ENCODE assay signal across 19 cellular contexts in the genomic region with DNA sequence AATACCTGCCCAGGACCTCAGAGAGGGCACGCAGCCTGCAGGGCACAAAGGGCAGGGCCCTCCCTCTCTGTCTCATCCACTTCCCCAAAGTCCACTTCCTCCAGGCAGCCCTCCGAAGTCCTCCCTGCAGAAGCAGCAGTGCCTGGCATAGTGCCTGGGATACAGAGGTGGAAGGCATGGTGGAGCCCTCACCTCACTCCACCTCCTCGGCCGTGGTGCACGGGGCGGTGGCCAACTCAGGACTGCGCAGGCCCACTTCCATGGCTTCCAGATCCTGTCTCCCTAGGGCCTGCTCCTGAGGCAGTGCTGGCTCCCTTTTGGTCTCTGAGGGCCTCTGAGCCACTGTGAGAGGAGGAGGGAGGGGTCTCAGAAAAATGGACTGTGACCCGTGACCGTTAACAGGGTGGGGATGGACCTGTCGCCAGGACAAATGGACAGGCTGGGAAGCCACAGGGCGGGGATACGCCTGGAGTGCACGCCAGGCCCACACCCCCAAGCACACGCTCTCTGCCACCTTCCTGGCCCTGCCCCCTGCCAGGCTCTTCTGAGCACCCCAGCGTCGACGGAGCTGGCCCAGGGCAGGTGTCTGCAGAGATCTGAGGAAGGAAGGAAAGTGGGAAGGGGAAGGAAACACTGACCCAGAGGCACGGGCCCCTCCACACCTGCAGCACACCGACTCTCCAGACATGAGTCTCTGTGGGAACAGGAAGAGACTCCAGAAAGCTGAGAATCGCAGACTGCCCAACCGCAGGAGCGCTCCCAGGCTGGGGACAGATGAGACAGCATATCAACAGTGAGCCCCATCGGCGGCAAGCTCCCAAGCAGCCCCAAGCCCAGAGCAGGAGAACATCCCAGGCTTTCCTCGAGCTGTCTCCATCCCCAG. TPM values are rescaled to one million over a fixed set of nuclear protein-coding genes. Genes with fewer than 3 reads are reported as not detected.
DNase-seq lines count a peak whose midpoint lies in the region; ATAC-seq, FAIRE-seq and TF ChIP-seq lines count a peak whose summit lies in the region.
"Had no signal": no experiment of that assay in that cellular context is flagged by ENCODE, and none has a peak within 500 bp of the region (broad histone marks: within the 10 kb centered on the region; RNA-seq: fewer than 3 reads in every experiment).

No MANE protein-coding gene starts in this region.

- TF ChIP-seq CTCF in Caco-2 (IDR thresholded peaks at IDR 0.05; ENCODE audit: insufficient read depth in 1 of 2, low read depth in 1 of 2, low read length in 1 of 2, severe bottlenecking in 1 of 2, unreplicated experiment in 1 of 2) (no peak), Panc1 (IDR thresholded peaks at IDR 0.05) (no peak), left ventricle myocardium inferior (IDR thresholded peaks at IDR 0.05; ENCODE audit: borderline replicate concordance) (no peak), progenitor cell of endocrine pancreas (IDR thresholded peaks at IDR 0.05; ENCODE audit: unreplicated experiment) (no peak)

- H3K4me3 ChIP-seq in Caco-2 (ENCODE audit: low read depth, low read length) = no peak overlapping the region
- H3K4me3 ChIP-seq in Panc1 (ENCODE audit: low read depth in 2 of 2, low read length in 2 of 2) = no peak overlapping the region
- peak overlapping the region; percentile 64 for H3K4me3 ChIP-seq in left ventricle myocardium inferior
- H3K4me3 ChIP-seq: pancreas, thoracic aorta had no signal

- H3K27ac Mint-ChIP-seq in Caco-2 (ENCODE audit: unreplicated experiment) (peak overlapping the region; percentile 48), progenitor cell of endocrine pancreas (peak overlapping the region; percentile 45)
- H3K27ac Mint-ChIP-seq: activated CD4-positive, alpha-beta memory T cell treated with anti-CD3 and anti-CD28 coated beads, Interleukin-2, amount 10 ng/mL, durations not matched to agents 7 days and 5 days had no signal

- intact Hi-C loops in Caco-2 (cut with micrococcal nuclease; ENCODE audit: unreplicated experiment) = no loop called here
- intact Hi-C loops in Panc1 (cut with micrococcal nuclease; ENCODE audit: unreplicated experiment) = no loop called here
- intact Hi-C loops in left ventricle myocardium inferior (cut with micrococcal nuclease) = no loop called here

- POLR2A ChIA-PET in Caco-2 (lab: Charles Lee) (no interaction called here), Panc1 (lab: Charles Lee) (interaction anchor here (0.7 kb wide), 1 partner anchor 12 kb away, joined by 3 read pairs; no protein-coding TSS in a partner anchor)

- H3K27me3 Mint-ChIP-seq in Caco-2 (ENCODE audit: insufficient read depth, unreplicated experiment) = no peaks in the 10 kb centered on the region
- no peaks in the 10 kb centered on the region for H3K27me3 Mint-ChIP-seq in progenitor cell of endocrine pancreas
- H3K27me3 Mint-ChIP-seq: activated CD4-positive, alpha-beta memory T cell treated with anti-CD3 and anti-CD28 coated beads, Interleukin-2, amount 10 ng/mL, durations not matched to agents 7 days and 5 days had no signal

- DNase-seq in Caco-2 (no peak), Panc1 (ENCODE audit: low read depth, low spot score) (no peak), left ventricle myocardium inferior (no peak), progenitor cell of endocrine pancreas (ENCODE audit: low spot score, unreplicated experiment) (no peak), T1000 (lab: John Stamatoyannopoulos, UW) (no peak), frontal cortex (ENCODE audit: low spot score in 2 of 2) (no peak), NCI-H1694 treated with DMSO at 0.1 percent for 48 hours (lab: John Stamatoyannopoulos, UW) (no peak)
- DNase-seq: activated CD4-positive, alpha-beta memory T cell treated with anti-CD3 and anti-CD28 coated beads, Interleukin-2, amount 10 ng/mL, durations not matched to agents 7 days and 5 days; activated effector memory CD4-positive, alpha-beta T cell treated with anti-CD3 and anti-CD28 coated beads, Interleukin-2, amount 50 U/mL, for 16 hours; brain microvascular endothelial cell; effector CD8-positive, alpha-beta T cell; mesendoderm; NCI-H2081 treated with DMSO at 0.1 percent for 48 hours; NCI-H748 treated with DMSO at 0.1 percent for 48 hours had no signal

- FAIRE-seq in frontal cortex (lab: Jason Lieb, UNC) = no peak
- FAIRE-seq: GM12891, pancreas had no signal

- CTCF ChIA-PET in Caco-2 (lab: Charles Lee) (interaction anchor here (1.1 to 2.7 kb wide), 2 partner anchors 14 to 25 kb away, joined by 3 to 14 read pairs; no protein-coding TSS in a partner anchor), Panc1 (lab: Charles Lee) (interaction anchor here (0.6 kb wide), 1 partner anchor 214 kb away, joined by 3 read pairs; no protein-coding TSS in a partner anchor)

- H3K4me1 ChIP-seq in Caco-2 = no peaks in the 10 kb centered on the region
- peaks cover 36% of the 10 kb centered on the region for H3K4me1 ChIP-seq in Panc1 (ENCODE audit: control insufficient read depth, insufficient read depth, low read length)
- H3K4me1 ChIP-seq in left ventricle myocardium inferior = peaks cover 98% of the 10 kb centered on the region

- H3K36me3 Mint-ChIP-seq in Caco-2 (ENCODE audit: insufficient read depth, unreplicated experiment) (peaks cover 48% of the 10 kb centered on the region), progenitor cell of endocrine pancreas (ENCODE audit: insufficient read depth) (no peaks in the 10 kb centered on the region)

- H3K9me3 Mint-ChIP-seq in Caco-2 (ENCODE audit: unreplicated experiment) (no peaks in the 10 kb centered on the region), progenitor cell of endocrine pancreas (ENCODE audit: low read depth) (no peaks in the 10 kb centered on the region)
- H3K9me3 Mint-ChIP-seq: activated CD4-positive, alpha-beta memory T cell treated with anti-CD3 and anti-CD28 coated beads, Interleukin-2, amount 10 ng/mL, durations not matched to agents 7 days and 5 days had no signal

- H3K4me3 Mint-ChIP-seq in Caco-2 (ENCODE audit: unreplicated experiment) (no peak overlapping the region), progenitor cell of endocrine pancreas (ENCODE audit: low read depth) (no peak overlapping the region)
- H3K4me3 Mint-ChIP-seq: activated CD4-positive, alpha-beta memory T cell treated with anti-CD3 and anti-CD28 coated beads, Interleukin-2, amount 10 ng/mL, durations not matched to agents 7 days and 5 days had no signal

- H3K36me3 ChIP-seq in Caco-2 (ENCODE audit: control insufficient read depth, insufficient read depth, low read length) (no peaks in the 10 kb centered on the region), Panc1 (ENCODE audit: control insufficient read depth, insufficient read depth, low read length) (no peaks in the 10 kb centered on the region), left ventricle myocardium inferior (peaks cover 2% of the 10 kb centered on the region)
- H3K36me3 ChIP-seq: brain microvascular endothelial cell, pancreas had no signal

- H3K27me3 ChIP-seq in Caco-2 (replicated peaks; ENCODE audit: control insufficient read depth, insufficient read depth, low read length) (no peaks in the 10 kb centered on the region), Panc1 (ENCODE audit: control insufficient read depth, insufficient read depth, low read length) (no peaks in the 10 kb centered on the region), left ventricle myocardium inferior (ENCODE audit: low read depth) (no peaks in the 10 kb centered on the region)
- H3K27me3 ChIP-seq: brain microvascular endothelial cell, pancreas had no signal

- H3K9me3 ChIP-seq in Caco-2 (no peaks in the 10 kb centered on the region), Panc1 (ENCODE audit: control insufficient read depth, insufficient read depth, low read depth, low read length) (no peaks in the 10 kb centered on the region), left ventricle myocardium inferior (replicated peaks) (no peaks in the 10 kb centered on the region)
- H3K9me3 ChIP-seq: pancreas, thoracic aorta had no signal

- ATAC-seq in Panc1 (peak; percentile 25; the same call in 1 of the 2 replicates), HG03469 (IDR thresholded peaks at IDR 0.05; ENCODE audit: unreplicated experiment) (no peak)

- in situ Hi-C loops in Panc1 (cut with HindIII; ENCODE audit: low pct_unique_long_range_greater_than_20kb, low sequenced_read_pairs) = no loop called here

- BruUV-seq in Caco-2 (replicated peaks; lab: Mats Ljungman, UMichigan) (no TSS peak), Panc1 (replicated peaks; lab: Mats Ljungman, UMichigan) (no TSS peak)

- no peaks in the 10 kb centered on the region for H3K4me1 Mint-ChIP-seq in Caco-2 (ENCODE audit: low read depth, unreplicated experiment)
- no peaks in the 10 kb centered on the region for H3K4me1 Mint-ChIP-seq in progenitor cell of endocrine pancreas (ENCODE audit: low read depth)

- H3K27ac ChIP-seq in Panc1 (ENCODE audit: low read length) = no peak overlapping the region
- H3K27ac ChIP-seq in left ventricle myocardium inferior (replicated peaks) = peak overlapping the region; percentile 87
- H3K27ac ChIP-seq: brain microvascular endothelial cell, C4-2B, pancreas, thoracic aorta had no signal

RNA-seq across cellular contexts. Expression of gene REXO1, which starts 8.4 kb away (rescaled TPM):
- total RNA-seq in Caco-2 (2022) (43.0 and 46.6 TPM in 2 replicates), Panc1 (2021; ENCODE audit: unreplicated experiment) (52.1 TPM), left ventricle myocardium inferior (17.7 TPM), progenitor cell of endocrine pancreas (42.8 and 44.6 TPM in 2 replicates), frontal cortex (5.3 TPM)
- polyA plus RNA-seq in Panc1 (2012; ENCODE audit: insufficient read length) = 66.2 TPM

RNA-seq across cellular contexts. Expression of gene KLF16, which starts 23.5 kb away (rescaled TPM):
- 26.5 and 26.8 TPM in 2 replicates for total RNA-seq in Caco-2 (2022)
- 79.3 TPM for total RNA-seq in Panc1 (2021; ENCODE audit: unreplicated experiment)
- 74.5 TPM for polyA plus RNA-seq in Panc1 (2012; ENCODE audit: insufficient read length)
- 6.4 TPM for total RNA-seq in left ventricle myocardium inferior
- total RNA-seq in progenitor cell of endocrine pancreas = 13.2 and 13.5 TPM in 2 replicates
- total RNA-seq in frontal cortex = 2.9 TPM

RNA-seq across cellular contexts. Expression of gene ATP8B3, which starts 27.8 kb away (rescaled TPM):
- total RNA-seq in Caco-2 (2022) (0.28 and 0.45 TPM in 2 replicates), Panc1 (2021; ENCODE audit: unreplicated experiment) (67.7 TPM), left ventricle myocardium inferior (0.41 TPM), progenitor cell of endocrine pancreas (3.7 and 4.1 TPM in 2 replicates), frontal cortex (not detected)
- 30.0 TPM for polyA plus RNA-seq in Panc1 (2012; ENCODE audit: insufficient read length)

RNA-seq across cellular contexts. Expression of gene ABHD17A, which starts 45.4 kb away (rescaled TPM):
- total RNA-seq in Caco-2 (2022) = 47.7 and 51.8 TPM in 2 replicates
- total RNA-seq in Panc1 (2021; ENCODE audit: unreplicated experiment) = 57.1 TPM
- 92.3 TPM for polyA plus RNA-seq in Panc1 (2012; ENCODE audit: insufficient read length)
- total RNA-seq in left ventricle myocardium inferior = 55.6 TPM
- total RNA-seq in progenitor cell of endocrine pancreas = 46.5 and 48.8 TPM in 2 replicates
- total RNA-seq in frontal cortex = 42.0 TPM

Comparison
In these comparisons a context has a peak if more than half of its experiments do, and no peak if none do; other contexts are left out.
1. RNA of gene ATP8B3, which starts 27.8 kb away (total RNA-seq): 67.7 TPM in Panc1 (single experiment); 3.7 to 4.1 TPM in progenitor cell of endocrine pancreas, 0.28 to 0.45 TPM in Caco-2, 0.41 TPM in left ventricle myocardium inferior (single experiment) and not detected in frontal cortex (single experiment); every median in the first group is over 10 times any median in the second.